1 cellular context compared by ENCODE assay signal in genomic region chr9:136112541-136112940, GRCh38.
TF ChIP-seq lines count a peak whose summit lies in the region.

No MANE protein-coding gene starts in this region.

TF ChIP-seq in endothelial cell of umbilical vein, 7 proteins besides CTCF, POLR2A, EP300 and RAD21:
- TF ChIP-seq FOS (IDR thresholded peaks at IDR 0.05; ENCODE audit: borderline replicate concordance, insufficient read depth, low read length) (no peak), MYC (IDR thresholded peaks at IDR 0.05; ENCODE audit: low read depth, low read length) (no peak), POLR2AphosphoS5 (IDR thresholded peaks at IDR 0.05; ENCODE audit: insufficient read depth, low read depth, low read length) (no peak), MAX (IDR thresholded peaks at IDR 0.05; ENCODE audit: insufficient read depth, insufficient read length) (no peak), EZH2 (IDR thresholded peaks at IDR 0.05; ENCODE audit: borderline replicate concordance, low read depth, low read length, severe bottlenecking) (no peak), GATA2 (IDR thresholded peaks at IDR 0.05; ENCODE audit: insufficient read depth, insufficient read length, low read depth, low read length) (no peak), JUN (IDR thresholded peaks at IDR 0.05; ENCODE audit: borderline replicate concordance, insufficient read depth, insufficient read length, low read depth) (no peak)
